Comparison of ENCODE assay signal across 21 cellular contexts in genomic region chr2:229118947-229119346, GRCh38.
DNase-seq lines count a peak whose midpoint lies in the region; ATAC-seq and TF ChIP-seq lines count a peak whose summit lies in the region.
"Had no signal": no experiment of that assay in that cellular context is flagged by ENCODE, and none has a peak within 500 bp of the region (broad histone marks: within the 10 kb centered on the region; RNA-seq: fewer than 3 reads in every experiment).

No MANE protein-coding gene starts in this region.

- no CpG with 5 or more reads among the region's 1 CpG for WGBS in trophoblast cell (ENCODE audit: extremely low coverage, insufficient coverage, insufficient read length)

- H3K4me2 ChIP-seq in MM.1S (ENCODE audit: low read depth, low read length) (no peak overlapping the region), trophoblast cell (ENCODE audit: low read length) (no peak overlapping the region)

- H3K27me3 ChIP-seq in MM.1S (replicated peaks; ENCODE audit: insufficient read depth, low read length) = no peaks in the 10 kb centered on the region
- H3K27me3 ChIP-seq in trophoblast cell (ENCODE audit: insufficient read depth, low read length) = no peaks in the 10 kb centered on the region
- H3K27me3 ChIP-seq: sigmoid colon had no signal

- H3K79me1 ChIP-seq in trophoblast cell (ENCODE audit: low read length) = no peaks in the 10 kb centered on the region

- no peak overlapping the region for H4K91ac ChIP-seq in trophoblast cell (ENCODE audit: low read depth, low read length)

- H2BK12ac ChIP-seq in trophoblast cell (ENCODE audit: low read length) = no peak overlapping the region

- H3K79me2 ChIP-seq in MM.1S (ENCODE audit: low read length) = no peaks in the 10 kb centered on the region
- H3K79me2 ChIP-seq in trophoblast cell (ENCODE audit: control insufficient read depth, insufficient read depth, low read length, poor library complexity) = no peaks in the 10 kb centered on the region
- H3K79me2 ChIP-seq: parathyroid adenoma had no signal

- H3K9ac ChIP-seq in MM.1S (ENCODE audit: low read length) (no peak overlapping the region), trophoblast cell (ENCODE audit: low read length) (no peak overlapping the region)
- H3K9ac ChIP-seq: parathyroid adenoma had no signal

- H3K18ac ChIP-seq in trophoblast cell (ENCODE audit: low read length) = no peak overlapping the region

- H3F3A ChIP-seq in MM.1S (ENCODE audit: insufficient read depth, low read length) = no peaks in the 10 kb centered on the region

- no peak overlapping the region for H2AK5ac ChIP-seq in trophoblast cell (ENCODE audit: low read length)

- ATAC-seq in GM18861 (IDR thresholded peaks at IDR 0.05; ENCODE audit: unreplicated experiment) (peak; percentile 91), GM21526 (IDR thresholded peaks at IDR 0.05; ENCODE audit: low FRiP score, unreplicated experiment) (peak; percentile 69), HG03060 (IDR thresholded peaks at IDR 0.05; ENCODE audit: low read depth, unreplicated experiment) (peak; percentile 96), GM19452 (IDR thresholded peaks at IDR 0.05; ENCODE audit: unreplicated experiment) (no peak), esophagus mucosa (no peak)
- ATAC-seq: activated CD8-positive, alpha-beta T cell treated with anti-CD3 and anti-CD28 coated beads, Interleukin-2, amount 10 ng/mL, durations not matched to agents 7 days and 5 days; activated T-cell treated with anti-CD3 and anti-CD28 coated beads, Interleukin-2, amount 50 U/mL, for 72 hours; CD8-positive, alpha-beta T cell; naive thymus-derived CD8-positive, alpha-beta T cell; T-helper 17 cell had no signal

- H2BK5ac ChIP-seq in trophoblast cell (ENCODE audit: low read depth, low read length, poor library complexity) = no peak overlapping the region

- DNase-seq in MM.1S (peak; percentile 58), ecto neural progenitor cell (ENCODE audit: low spot score) (no peak), trophoblast cell (no peak)
- DNase-seq: activated B cell treated with CpG ODN at 0.5 μM for 24 hours; activated CD8-positive, alpha-beta T cell treated with anti-CD3 and anti-CD28 coated beads, Interleukin-2, amount 10 ng/mL, durations not matched to agents 7 days and 5 days; activated naive CD8-positive, alpha-beta T cell treated with anti-CD3 and anti-CD28 coated beads for 36 hours; activated T-cell treated with anti-CD3 and anti-CD28 coated beads, Interleukin-2, amount 50 U/mL, for 72 hours; CD8-positive, alpha-beta T cell; DMS53; kidney; naive thymus-derived CD8-positive, alpha-beta T cell; NCI-H2107; NCI-H524 treated with DMSO at 0.1 percent for 48 hours; sigmoid colon; T-helper 17 cell had no signal

- no peak overlapping the region for H4K8ac ChIP-seq in trophoblast cell (ENCODE audit: low read depth, low read length)

- H3K4me1 ChIP-seq in MM.1S (ENCODE audit: low read length) (no peaks in the 10 kb centered on the region), trophoblast cell (ENCODE audit: control insufficient read depth in 1 of 2, insufficient read depth in 2 of 2, low read length in 2 of 2) (no peaks in the 10 kb centered on the region)
- H3K4me1 ChIP-seq: parathyroid adenoma, sigmoid colon had no signal

- no peaks in the 10 kb centered on the region for H4K20me1 ChIP-seq in MM.1S (ENCODE audit: insufficient read depth, low read length)

- H3K9me3 ChIP-seq in MM.1S (replicated peaks; ENCODE audit: insufficient read depth, low read length) (no peaks in the 10 kb centered on the region), trophoblast cell (ENCODE audit: insufficient read depth, low read depth, low read length) (no peaks in the 10 kb centered on the region)
- H3K9me3 ChIP-seq: sigmoid colon had no signal

- no peak overlapping the region for H3K23ac ChIP-seq in trophoblast cell (ENCODE audit: low read length)

- H2AFZ ChIP-seq in MM.1S (ENCODE audit: low read length) = no peak overlapping the region
- no peak overlapping the region for H2AFZ ChIP-seq in trophoblast cell (ENCODE audit: insufficient read depth, low read length, poor library complexity)
- H2AFZ ChIP-seq: parathyroid adenoma had no signal

- no peak overlapping the region for H2BK120ac ChIP-seq in trophoblast cell (ENCODE audit: insufficient read depth, low read length, poor library complexity)

- no peaks in the 10 kb centered on the region for H3K9me2 ChIP-seq in MM.1S (replicated peaks; ENCODE audit: insufficient read depth, low read length)

- H3K27ac ChIP-seq in MM.1S (ENCODE audit: low read length) (no peak overlapping the region), trophoblast cell (ENCODE audit: low read depth, low read length) (no peak overlapping the region)
- H3K27ac ChIP-seq: parathyroid adenoma, sigmoid colon had no signal

- H4K12ac ChIP-seq in trophoblast cell (ENCODE audit: low read depth, low read length) = no peak overlapping the region

- no peak overlapping the region for H3K14ac ChIP-seq in trophoblast cell (ENCODE audit: low read length)

- TF ChIP-seq CTCF in MM.1S (IDR thresholded peaks at IDR 0.05; ENCODE audit: low read length) = no peak

- H3K4me3 ChIP-seq in MM.1S (ENCODE audit: low read length) = no peak overlapping the region
- H3K4me3 ChIP-seq in trophoblast cell (ENCODE audit: low read depth, low read length) = no peak overlapping the region
- H3K4me3 ChIP-seq: sigmoid colon had no signal

- H3K36me3 ChIP-seq in MM.1S (replicated peaks; ENCODE audit: insufficient read depth, low read length) = no peaks in the 10 kb centered on the region
- H3K36me3 ChIP-seq in trophoblast cell (ENCODE audit: control insufficient read depth in 1 of 2, insufficient read depth in 2 of 2, low read length in 2 of 2) = no peaks in the 10 kb centered on the region
- H3K36me3 ChIP-seq: sigmoid colon had no signal

- H3K4ac ChIP-seq in trophoblast cell (ENCODE audit: low read depth, low read length) = no peak overlapping the region

Comparison
In these comparisons a context has a peak if more than half of its experiments do, and no peak if none do; other contexts are left out.
1. ATAC-seq: peak in GM18861 (single experiment), GM21526 (single experiment) and HG03060 (single experiment); none in GM19452 (single experiment) and esophagus mucosa (single experiment).